Comparison of ENCODE assay signal across 7 cellular contexts in the genomic region with DNA sequence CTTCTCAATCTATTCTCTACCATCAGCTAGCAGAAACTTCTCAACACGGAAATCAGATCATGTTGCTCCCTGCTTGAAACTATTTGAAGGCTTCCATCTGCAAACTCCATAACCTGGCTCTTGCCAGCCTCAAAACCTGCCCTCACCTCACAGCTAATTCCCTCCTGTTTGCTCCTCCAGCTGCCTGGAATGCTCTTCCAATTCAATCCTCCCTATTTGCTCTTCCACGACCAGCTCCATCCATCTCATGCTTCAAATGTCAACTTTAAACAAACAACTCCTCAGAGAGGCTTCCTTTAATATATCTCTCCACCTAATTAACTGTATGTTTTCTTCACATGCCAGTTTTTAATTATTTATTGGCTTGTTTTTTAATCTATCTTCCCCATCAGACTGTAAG. TPM values are rescaled to one million over a fixed set of nuclear protein-coding genes. Genes with fewer than 3 reads are reported as not detected.
DNase-seq lines count a peak whose midpoint lies in the region; ATAC-seq and TF ChIP-seq lines count a peak whose summit lies in the region.

No MANE protein-coding gene starts in this region.

- H2BK12ac ChIP-seq in H9 (ENCODE audit: insufficient read length, low read depth, low read length): no peak overlapping the region

- no peak overlapping the region for H2BK15ac ChIP-seq in H9 (ENCODE audit: low read depth, low read length)

- no peaks in the 10 kb centered on the region for H3K27me3 Mint-ChIP-seq in H9 (ENCODE audit: low read depth)

- no peak overlapping the region for H3K14ac ChIP-seq in H9 (ENCODE audit: insufficient read depth, low read length)

- no peaks in the 10 kb centered on the region for H3K27me3 ChIP-seq in H9 (ENCODE audit: insufficient read depth, low read length)
- H3K27me3 ChIP-seq in SJSA1 (replicated peaks): no peaks in the 10 kb centered on the region

- H2AK5ac ChIP-seq in H9 (ENCODE audit: insufficient read length, low read length): no peak overlapping the region

- H3K9me3 ChIP-seq in H9 (ENCODE audit: control insufficient read depth, low read depth, low read length) (no peaks in the 10 kb centered on the region), SJSA1 (replicated peaks) (no peaks in the 10 kb centered on the region)

- H3K4me1 Mint-ChIP-seq in H9: peaks cover 21 to 27% of the 10 kb centered on the region in 2 experiments

- no peaks in the 10 kb centered on the region for H4K20me1 ChIP-seq in H9 (ENCODE audit: control insufficient read depth, insufficient read depth, insufficient read length)

- H3K56ac ChIP-seq in H9 (ENCODE audit: insufficient read length, low read depth, low read length): no peak overlapping the region

- no peak overlapping the region for H2BK5ac ChIP-seq in H9 (ENCODE audit: insufficient read length, low read length)

- peak overlapping the region; percentile 96 for H3K4me3 ChIP-seq in SJSA1
- peak overlapping the region; percentile 96 for H3K4me3 ChIP-seq in fibroblast of mammary gland (ENCODE audit: control insufficient read depth, low read depth, low read length)
- H3K4me3 ChIP-seq in skeletal muscle cell (ENCODE audit: low read depth, low read length): peak overlapping the region; percentile 96

- no peak overlapping the region for H3K23ac ChIP-seq in H9 (ENCODE audit: insufficient read length, low read depth, low read length)

- H4K8ac ChIP-seq in H9 (replicated peaks; ENCODE audit: insufficient read length, low read depth, low read length): no peak overlapping the region

- no peak for ATAC-seq in GM18867 (IDR thresholded peaks at IDR 0.05; ENCODE audit: unreplicated experiment)

- H4K91ac ChIP-seq in H9 (ENCODE audit: insufficient read length, low read depth, low read length): no peak overlapping the region

- H2BK20ac ChIP-seq in H9 (ENCODE audit: low read depth, low read length, poor library complexity, severe bottlenecking): no peak overlapping the region

- peaks cover 8% of the 10 kb centered on the region for H3K23me2 ChIP-seq in H9 (ENCODE audit: insufficient read length, low read depth, low read length, poor library complexity, severe bottlenecking)

- no peaks in the 10 kb centered on the region for H3K4me1 ChIP-seq in H9 (ENCODE audit: insufficient read depth, low read length)
- peaks cover 6% of the 10 kb centered on the region for H3K4me1 ChIP-seq in SJSA1 (replicated peaks)

- no peak for DNase-seq in H9
- DNase-seq in SJSA1 (ENCODE audit: low read depth in 1 of 2, low spot score in 2 of 2): no peak
- no peak for DNase-seq in fibroblast of mammary gland (ENCODE audit: low read depth)
- no peak for DNase-seq in skeletal muscle cell (ENCODE audit: low read depth)
- DNase-seq in DMS79 (lab: John Stamatoyannopoulos, UW): no peak
- DNase-seq in NCI-H524 treated with DMSO at 0.1 percent for 48 hours (lab: John Stamatoyannopoulos, UW): no peak

- H3K36me3 Mint-ChIP-seq in H9 (ENCODE audit: insufficient read depth in 1 of 3, low read depth in 3 of 3): peaks cover 5 to 15% (median 7%) of the 10 kb centered on the region in 3 experiments; a peak in 4 of 7 replicates

- H3K4ac ChIP-seq in H9 (ENCODE audit: low read depth, low read length): no peak overlapping the region

- no peaks in the 10 kb centered on the region for H3K9me3 Mint-ChIP-seq in H9

- peaks cover 8% of the 10 kb centered on the region for H3K36me3 ChIP-seq in SJSA1

- H3K18ac ChIP-seq in H9 (ENCODE audit: insufficient read length, low read depth, low read length): no peak overlapping the region

- peak overlapping the region in 2 of 3 experiments; percentile 57 to 100; a peak in 3 of 7 replicates for H3K27ac Mint-ChIP-seq in H9

- WGBS in H9 (ENCODE audit: extremely low coverage, insufficient read length, low lambda C conversion rate): no CpG with 5 or more reads among the region's 2 CpGs

- H3T11ph ChIP-seq in H9 (ENCODE audit: low read length): no peak overlapping the region

- H4K5ac ChIP-seq in H9 (ENCODE audit: insufficient read length, low read depth, low read length): no peak overlapping the region

- no peak for TF ChIP-seq CTCF in H9 (conservative IDR thresholded peaks at IDR 0.05)
- TF ChIP-seq CTCF in fibroblast of mammary gland (conservative IDR thresholded peaks at IDR 0.05; ENCODE audit: control insufficient read depth, insufficient read depth, low read depth, low read length): no peak

- no peak overlapping the region for H2BK120ac ChIP-seq in H9 (ENCODE audit: low read depth, low read length, poor library complexity, severe bottlenecking)

- H3K4me2 ChIP-seq in H9 (ENCODE audit: insufficient read depth, insufficient read length, low read length): peak overlapping the region; percentile 98

- H3K79me2 ChIP-seq in H9 (ENCODE audit: insufficient read depth, low read length): peaks cover 45% of the 10 kb centered on the region

- peak overlapping the region; percentile 97 for H3K9ac ChIP-seq in H9 (ENCODE audit: extremely low read depth, insufficient read length, low read length)

- no peaks in the 10 kb centered on the region for H3K79me1 ChIP-seq in H9 (ENCODE audit: insufficient read depth, low read depth, low read length, poor library complexity, severe bottlenecking)

- no peak overlapping the region for H3K27ac ChIP-seq in H9 (ENCODE audit: insufficient read length, low read depth, low read length)
- no peak overlapping the region for H3K27ac ChIP-seq in SJSA1

- H3K4me3 Mint-ChIP-seq in H9: peak overlapping the region; percentile 88 to 95

- no peak overlapping the region for H2AFZ ChIP-seq in H9 (ENCODE audit: low read length)

RNA-seq across cellular contexts. Expression of gene PLAA, which starts 1.5 kb away (rescaled TPM):
- total RNA-seq in H9 (2021): 64.3 and 65.0 TPM in 2 replicates
- total RNA-seq in SJSA1 (2014; rRNA removed; shearing (Covaris generic)): 19.3 and 22.7 TPM in 2 replicates

RNA-seq across cellular contexts. Expression of gene IFT74, which starts 10.6 kb away (rescaled TPM):
- total RNA-seq in H9 (2021): 14.9 and 16.2 TPM in 2 replicates
- 7.0 and 7.1 TPM in 2 replicates for total RNA-seq in SJSA1 (2014; rRNA removed; shearing (Covaris generic))

RNA-seq across cellular contexts. Expression of gene CAAP1, which starts 53.0 kb away (rescaled TPM):
- 30.3 and 30.5 TPM in 2 replicates for total RNA-seq in H9 (2021)
- total RNA-seq in SJSA1 (2014; rRNA removed; shearing (Covaris generic)): 13.5 and 16.5 TPM in 2 replicates

RNA-seq across cellular contexts. Expression of gene LRRC19, which starts 59.9 kb away (rescaled TPM):
- total RNA-seq in H9 (2021): not detected in 2 replicates
- not detected in 2 replicates for total RNA-seq in SJSA1 (2014; rRNA removed; shearing (Covaris generic))
